Comparison of ENCODE assay signal across 8 cellular contexts in the genomic region with DNA sequence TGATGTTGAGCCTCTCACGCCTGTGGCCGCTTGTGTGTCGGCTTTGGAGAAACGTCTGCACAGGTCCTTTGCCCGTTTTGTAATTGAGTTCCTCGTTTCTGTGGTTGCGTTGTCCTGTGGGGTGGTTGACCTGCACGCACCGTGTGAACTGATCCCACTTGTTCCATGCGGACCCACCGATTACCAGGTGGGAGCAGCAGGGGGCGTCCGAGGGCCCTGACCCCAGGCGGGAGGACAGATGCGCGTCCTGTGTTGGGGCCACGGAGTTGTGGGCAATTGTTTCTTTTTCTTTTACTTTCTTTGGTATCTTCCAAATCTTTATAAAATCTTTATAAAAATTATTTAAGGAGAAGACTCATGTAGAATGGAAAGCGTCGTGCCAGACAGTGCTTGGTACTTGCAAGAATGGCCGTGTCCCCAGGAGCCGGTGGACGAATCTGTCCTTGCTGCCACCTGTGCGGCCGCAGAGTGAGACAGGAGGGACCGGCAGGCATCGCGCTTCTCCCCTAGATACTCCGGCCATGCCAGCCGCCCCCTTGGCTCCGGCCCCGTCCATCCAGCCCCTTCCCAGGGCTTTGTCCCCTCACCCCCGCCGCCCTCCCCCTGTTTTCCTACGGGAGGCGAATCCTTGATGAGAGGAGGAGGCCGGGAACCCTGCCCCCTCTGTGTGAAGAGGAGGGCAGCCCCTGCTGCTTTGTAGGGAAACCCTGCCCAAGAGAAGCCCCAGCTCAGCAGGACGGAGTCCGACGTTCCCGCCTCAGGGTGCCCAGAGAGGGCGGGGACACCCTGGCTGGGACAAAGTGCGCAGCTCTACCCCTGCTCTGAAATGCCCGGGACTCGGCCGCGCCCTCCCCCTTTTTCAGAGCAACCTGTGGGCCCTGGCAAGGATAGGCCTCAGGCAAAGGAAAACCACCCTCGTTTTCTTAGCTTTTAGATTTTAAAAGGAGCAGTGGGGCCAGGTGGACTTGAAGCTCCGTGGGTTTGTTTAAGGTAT. TPM values are rescaled to one million over a fixed set of nuclear protein-coding genes. Genes with fewer than 3 reads are reported as not detected.
DNase-seq lines count a peak whose midpoint lies in the region; TF ChIP-seq lines count a peak whose summit lies in the region.

No MANE protein-coding gene starts in this region.

- POLR2A ChIA-PET in HEK293 (lab: Yijun Ruan, JAX) = no interaction called here

- H3K27ac ChIP-seq in HEK293 (ENCODE audit: extremely low read depth, low read depth, low read length) (no peak overlapping the region), endodermal cell (ENCODE audit: low read depth, low read length) (no peak overlapping the region)

- H3K27ac Mint-ChIP-seq in endodermal cell = no peak overlapping the region
- H3K27ac Mint-ChIP-seq in neural crest cell (ENCODE audit: unreplicated experiment) = no peak overlapping the region

- CTCF ChIA-PET in HEK293 (lab: Yijun Ruan, JAX) = interaction anchor here (0.7 kb wide), 1 partner anchor 48 kb away, joined by 3 read pairs; no protein-coding TSS in a partner anchor

- H3K4me3 ChIP-seq in HEK293 (ENCODE audit: low read depth, low read length) (no peak overlapping the region), endodermal cell (ENCODE audit: low read length) (no peak overlapping the region)

- H3K4me1 Mint-ChIP-seq in endodermal cell (no peaks in the 10 kb centered on the region), neural crest cell (peaks cover 19% of the 10 kb centered on the region)

- no peaks in the 10 kb centered on the region for H3K27me3 ChIP-seq in endodermal cell (ENCODE audit: control insufficient read depth, insufficient read depth, low read length, poor library complexity, severe bottlenecking)

- H3K4me3 Mint-ChIP-seq in endodermal cell = no peak overlapping the region
- no peak overlapping the region for H3K4me3 Mint-ChIP-seq in neural crest cell

- H3K9me3 Mint-ChIP-seq in endodermal cell (no peaks in the 10 kb centered on the region), neural crest cell (no peaks in the 10 kb centered on the region)

- H3K36me3 Mint-ChIP-seq in endodermal cell (ENCODE audit: low read depth) (peaks cover 10% of the 10 kb centered on the region), neural crest cell (ENCODE audit: low read depth) (no peaks in the 10 kb centered on the region)

- H3K36me3 ChIP-seq in HEK293 (ENCODE audit: control insufficient read depth in 2 of 2, insufficient read depth in 1 of 2, low read length in 2 of 2) (peaks cover 0 to 11% of the 10 kb centered on the region in 2 experiments; a peak in 1 of 3 replicates), endodermal cell (ENCODE audit: control insufficient read depth, insufficient read depth, low read length) (no peaks in the 10 kb centered on the region)

- DNase-seq in activated CD4-positive, alpha-beta T cell treated with anti-CD3 and anti-CD28 coated beads, Interleukin-2, amount 50 U/mL, for 1 hour = peak; percentile 51
- DNase-seq in endodermal cell (peak; percentile 92), neural crest cell (ENCODE audit: low read depth, low spot score) (peak; percentile 61), DMS79 (lab: John Stamatoyannopoulos, UW) (no peak), NCI-H526 treated with DMSO at 0.1 percent for 48 hours (lab: John Stamatoyannopoulos, UW) (no peak), NCI-H2081 treated with DMSO at 0.1 percent for 48 hours (lab: John Stamatoyannopoulos, UW) (no peak), cerebellar nuclear complex (lab: John Stamatoyannopoulos, UW) (no peak)

- 70 to 77% methylated on average over 28 to 47 of the region's 48 CpGs for WGBS in endodermal cell (ENCODE audit: insufficient coverage in 1 of 2, insufficient read length in 1 of 2), 2 experiments

- no peaks in the 10 kb centered on the region for H3K27me3 Mint-ChIP-seq in endodermal cell (ENCODE audit: insufficient read depth)
- peaks cover 4% of the 10 kb centered on the region for H3K27me3 Mint-ChIP-seq in neural crest cell (ENCODE audit: low read depth)

- no peaks in the 10 kb centered on the region for H3K9me3 ChIP-seq in HEK293 (ENCODE audit: control insufficient read depth, insufficient read depth, low read depth, low read length)
- H3K9me3 ChIP-seq in endodermal cell (ENCODE audit: control insufficient read depth, low read length) = peaks cover 3% of the 10 kb centered on the region

- TF ChIP-seq CTCF in HEK293 (tag by site-specific recombination; IDR thresholded peaks at IDR 0.05) = no peak
- peak; percentile 81 for TF ChIP-seq CTCF in endodermal cell (conservative IDR thresholded peaks at IDR 0.05)
- peak; percentile 66 for TF ChIP-seq CTCF in neural crest cell (conservative IDR thresholded peaks at IDR 0.05)

- no peaks in the 10 kb centered on the region for H3K4me1 ChIP-seq in HEK293 (ENCODE audit: control insufficient read depth, insufficient read depth, low read length)
- H3K4me1 ChIP-seq in endodermal cell (ENCODE audit: control insufficient read depth, insufficient read depth, low read length) = no peaks in the 10 kb centered on the region

- no peak overlapping the region for H3K9ac ChIP-seq in endodermal cell (ENCODE audit: extremely low read depth, low read length, poor library complexity, severe bottlenecking)

TF ChIP-seq in HEK293, 187 proteins besides CTCF, POLR2A, EP300 and RAD21:
- TF ChIP-seq ZIC2 (tag by site-specific recombination; IDR thresholded peaks at IDR 0.05) (peak; percentile 36), ZXDB (tag by site-specific recombination; IDR thresholded peaks at IDR 0.05) (no peak)

RNA-seq across cellular contexts. Expression of a gene that starts 41.7 kb away (rescaled TPM):
- total RNA-seq in endodermal cell = 10 to 100 TPM; 49.9 to 68.5 TPM
- 18.0 TPM for polyA plus RNA-seq in endodermal cell (2013, experiment 1 of 2)
- 17.8 TPM for polyA plus RNA-seq in endodermal cell (2013, experiment 2 of 2)
- total RNA-seq in neural crest cell = 8.6 and 10.6 TPM in 2 replicates

Comparison
In these comparisons a context has a peak if more than half of its experiments do, and no peak if none do; other contexts are left out.
1. DNase-seq: peak in activated CD4-positive, alpha-beta T cell treated with anti-CD3 and anti-CD28 coated beads, Interleukin-2, amount 50 U/mL, for 1 hour (single experiment), endodermal cell (single experiment) and neural crest cell (single experiment); none in DMS79 (single experiment), NCI-H526 treated with DMSO at 0.1 percent for 48 hours (single experiment), NCI-H2081 treated with DMSO at 0.1 percent for 48 hours (single experiment) and cerebellar nuclear complex (0 of 2).